In genomic region chr20:20211274-20211987, GRCh38 we compare ENCODE assay signal across 14 cellular contexts.
A peak's percentile ranks its signal among the peaks of the same experiment; 100 is the strongest.
DNase-seq lines count a peak whose midpoint lies in the region; ATAC-seq, FAIRE-seq and TF ChIP-seq lines count a peak whose summit lies in the region.
"Had no signal": no experiment of that assay in that cellular context is flagged by ENCODE, and none has a peak within 500 bp of the region (broad histone marks: within the 10 kb centered on the region; RNA-seq: fewer than 3 reads in every experiment).

No MANE protein-coding gene starts in this region.

- TF ChIP-seq EP300 in SK-N-SH (IDR thresholded peaks at IDR 0.05; ENCODE audit: borderline replicate concordance in 1 of 2, low read depth in 1 of 2, low read length in 1 of 2): no peak

- TF ChIP-seq CTCF in SK-N-SH (IDR thresholded peaks at IDR 0.05) (no peak), pancreas (IDR thresholded peaks at IDR 0.05) (no peak)

- H3K27me3 ChIP-seq in SK-N-SH (ENCODE audit: insufficient read depth): no peaks in the 10 kb centered on the region
- H3K27me3 ChIP-seq in pancreas: no peaks in the 10 kb centered on the region

- CTCF ChIA-PET in SK-N-SH (lab: Yijun Ruan, JAX): interaction anchor here (1.0 to 1.3 kb wide), 2 partner anchors 21 to 26 kb away, joined by 3 read pairs; no protein-coding TSS in a partner anchor

- H3K9ac ChIP-seq in SK-N-SH: no peak overlapping the region

- H3K9me3 ChIP-seq in SK-N-SH (no peaks in the 10 kb centered on the region), pancreas (no peaks in the 10 kb centered on the region)

- no peak overlapping the region for H3K4me3 ChIP-seq in SK-N-SH (ENCODE audit: low read depth in 2 of 2, low read length in 1 of 2)
- no peak overlapping the region for H3K4me3 ChIP-seq in pancreas

- DNase-seq in NCI-H1105 treated with DMSO at 0.1 percent for 48 hours (lab: John Stamatoyannopoulos, UW): peak; percentile 30
- no peak for DNase-seq in NCI-H1105 (lab: John Stamatoyannopoulos, UW)
- DNase-seq in LoVo (ENCODE audit: low spot score): peak; percentile 62
- no peak for DNase-seq in SK-N-SH
- DNase-seq in pancreas: no peak
- no peak for DNase-seq in frontal cortex (ENCODE audit: low spot score in 2 of 2)
- DNase-seq in NAMALWA (ENCODE audit: low spot score): no peak
- DNase-seq in NOMO-1 treated with dmso at 0.1 percent for 144 hours (lab: John Stamatoyannopoulos, UW; ENCODE audit: unreplicated experiment): no peak
- DNase-seq: ACHN; activated CD4-positive, alpha-beta T cell treated with anti-CD3 and anti-CD28 coated beads for 48 hours; erythroblast; NCI-H226; stimulated activated naive CD4-positive, alpha-beta T cell had no signal

- peaks cover 0 to 7% of the 10 kb centered on the region in 2 experiments; a peak in 1 of 4 replicates for H3K4me1 ChIP-seq in SK-N-SH (ENCODE audit: control insufficient read depth in 1 of 2, insufficient read depth in 2 of 2, low read depth in 1 of 2, low read length in 1 of 2)
- no peaks in the 10 kb centered on the region for H3K4me1 ChIP-seq in pancreas

- H3F3A ChIP-seq in SK-N-SH (replicated peaks; ENCODE audit: insufficient read depth): no peaks in the 10 kb centered on the region

- POLR2A ChIA-PET in SK-N-SH (lab: Yijun Ruan, JAX): no interaction called here

- H3K79me2 ChIP-seq in SK-N-SH (ENCODE audit: insufficient read depth): no peaks in the 10 kb centered on the region

- H4K20me1 ChIP-seq in SK-N-SH (ENCODE audit: insufficient read depth): no peaks in the 10 kb centered on the region

- peak in 1 of 4 donors; percentile 20 for ATAC-seq in pancreas

- H3K36me3 ChIP-seq in SK-N-SH (replicated peaks in 1 of 2; ENCODE audit: control insufficient read depth in 1 of 2, insufficient read depth in 2 of 2, low read length in 1 of 2) (no peaks in the 10 kb centered on the region), pancreas (no peaks in the 10 kb centered on the region)

- no peak overlapping the region for H3K4me2 ChIP-seq in SK-N-SH

- TF ChIP-seq RAD21 in SK-N-SH (IDR thresholded peaks at IDR 0.05; ENCODE audit: low read length): no peak

- FAIRE-seq in pancreas (lab: Jason Lieb, UNC) (peak; percentile 69), frontal cortex (lab: Jason Lieb, UNC) (no peak)
- FAIRE-seq: bronchial epithelial cell had no signal

- WGBS in SK-N-SH (ENCODE audit: low lambda C conversion rate): 30% methylated on average over 5 of the region's 5 CpGs
- WGBS in pancreas, 2 donors: 66 to 70% methylated on average over 5 of the region's 5 CpGs

- H2AFZ ChIP-seq in SK-N-SH (ENCODE audit: low read depth): no peak overlapping the region

- intact Hi-C loops in pancreas (cut with DNase I): no loop called here

- H3K27ac ChIP-seq in SK-N-SH (ENCODE audit: low read depth in 2 of 2, low read length in 1 of 2): no peak overlapping the region
- no peak overlapping the region for H3K27ac ChIP-seq in pancreas

- no peaks in the 10 kb centered on the region for H3K9me2 ChIP-seq in SK-N-SH

TF ChIP-seq in SK-N-SH, 30 proteins besides CTCF, POLR2A, EP300 and RAD21:
- TF ChIP-seq USF2 (IDR thresholded peaks at IDR 0.05; ENCODE audit: borderline replicate concordance, low read depth, low read length) (no peak), PBX3 (IDR thresholded peaks at IDR 0.05) (0 out of 2 replicates have a peak, but pooled peaks have one; percentile 14)

Comparison
In these comparisons a context has a peak if more than half of its experiments do, and no peak if none do; other contexts are left out.
1. DNase-seq: peak in NCI-H1105 treated with DMSO at 0.1 percent for 48 hours (single experiment) and LoVo (single experiment); none in NCI-H1105 (single experiment), SK-N-SH (single experiment), pancreas (0 of 6), frontal cortex (0 of 2), NAMALWA (single experiment) and NOMO-1 treated with dmso at 0.1 percent for 144 hours (single experiment).